In genomic region chr6:125789167-125789566, GRCh38 we compare ENCODE assay signal across 8 cellular contexts. TPM values are rescaled to one million over a fixed set of nuclear protein-coding genes. Genes with fewer than 3 reads are reported as not detected.
A peak's percentile ranks its signal among the peaks of the same experiment; 100 is the strongest.
DNase-seq lines count a peak whose midpoint lies in the region; ATAC-seq and TF ChIP-seq lines count a peak whose summit lies in the region.

No MANE protein-coding gene starts in this region.

- H3K4me1 Mint-ChIP-seq in activated CD4-positive, alpha-beta T cell treated with anti-CD3 and anti-CD28 coated beads, Interleukin-2, amount 10 ng/mL, durations not matched to agents 24 days and 14 days: peaks cover 43% of the 10 kb centered on the region

- ATAC-seq in HG03439 (IDR thresholded peaks at IDR 0.05; ENCODE audit: unreplicated experiment): no peak

- peaks cover 18% of the 10 kb centered on the region for H3K36me3 Mint-ChIP-seq in activated CD4-positive, alpha-beta T cell treated with anti-CD3 and anti-CD28 coated beads, Interleukin-2, amount 10 ng/mL, durations not matched to agents 24 days and 14 days (ENCODE audit: low read depth)

- intact Hi-C loops in activated CD4-positive, alpha-beta T cell treated with anti-CD3 and anti-CD28 coated beads, Interleukin-2, amount 10 ng/mL, durations not matched to agents 24 days and 14 days (cut with micrococcal nuclease): no loop called here
- intact Hi-C loops in tibial artery (cut with DNase I; ENCODE audit: low total_unique reads): no loop called here

- H3K4me3 ChIP-seq in tibial artery: no peak overlapping the region

- H3K27ac ChIP-seq in angular gyrus (ENCODE audit: low read depth, low read length) (peak overlapping the region; percentile 99), tibial artery (peak overlapping the region; percentile 95 to 96)

- H3K4me3 Mint-ChIP-seq in activated CD4-positive, alpha-beta T cell treated with anti-CD3 and anti-CD28 coated beads, Interleukin-2, amount 10 ng/mL, durations not matched to agents 24 days and 14 days: peak overlapping the region; percentile 94

- peak; percentile 65 for DNase-seq in activated CD4-positive, alpha-beta T cell treated with anti-CD3 and anti-CD28 coated beads, Interleukin-2, amount 10 ng/mL, durations not matched to agents 24 days and 14 days
- no peak for DNase-seq in activated CD4-positive, alpha-beta T cell treated with anti-CD3 and anti-CD28 coated beads, Interleukin-2, amount 50 U/mL, for 4 hours
- DNase-seq in medulla oblongata (ENCODE audit: extremely low spot score) (peak; percentile 41), tibial artery (peak; percentile 59 to 79), H4 (ENCODE audit: low spot score) (no peak)
- DNase-seq in stimulated activated CD4-positive, alpha-beta T cell treated with anti-CD3 and anti-CD28 coated beads, Interleukin-2, amount 100 ng/mL, for 48 hours: no peak

- no peaks in the 10 kb centered on the region for H3K27me3 ChIP-seq in tibial artery

- H3K27me3 Mint-ChIP-seq in activated CD4-positive, alpha-beta T cell treated with anti-CD3 and anti-CD28 coated beads, Interleukin-2, amount 10 ng/mL, durations not matched to agents 24 days and 14 days: no peaks in the 10 kb centered on the region

- H3K9me3 Mint-ChIP-seq in activated CD4-positive, alpha-beta T cell treated with anti-CD3 and anti-CD28 coated beads, Interleukin-2, amount 10 ng/mL, durations not matched to agents 24 days and 14 days: no peaks in the 10 kb centered on the region

- no peak for TF ChIP-seq CTCF in tibial artery (IDR thresholded peaks at IDR 0.05)

- peaks cover 0 to 47% (median 23%) of the 10 kb centered on the region in 4 donors for H3K4me1 ChIP-seq in tibial artery

- peak overlapping the region; percentile 99 for H3K27ac Mint-ChIP-seq in activated CD4-positive, alpha-beta T cell treated with anti-CD3 and anti-CD28 coated beads, Interleukin-2, amount 10 ng/mL, durations not matched to agents 24 days and 14 days

- no peaks in the 10 kb centered on the region for H3K9me3 ChIP-seq in tibial artery

- no peaks in the 10 kb centered on the region for H3K36me3 ChIP-seq in tibial artery

RNA-seq across cellular contexts. Expression of gene NCOA7, which starts 1.6 kb away (rescaled TPM):
- 52.5 and 53.7 TPM in 2 replicates for total RNA-seq in activated CD4-positive, alpha-beta T cell treated with anti-CD3 and anti-CD28 coated beads, Interleukin-2, amount 10 ng/mL, durations not matched to agents 24 days and 14 days
- total RNA-seq in H4 (2014; rRNA removed; shearing (Covaris generic)): 26.1 and 33.4 TPM in 2 replicates

RNA-seq across cellular contexts. Expression of gene HEY2, which starts 39.7 kb away (rescaled TPM):
- total RNA-seq in activated CD4-positive, alpha-beta T cell treated with anti-CD3 and anti-CD28 coated beads, Interleukin-2, amount 10 ng/mL, durations not matched to agents 24 days and 14 days: not detected in 2 replicates
- total RNA-seq in H4 (2014; rRNA removed; shearing (Covaris generic)): 0.93 TPM in 1 of 2 replicates, not detected in the other

Comparison
In these comparisons a context has a peak if more than half of its experiments do, and no peak if none do; other contexts are left out.
1. DNase-seq: peak in activated CD4-positive, alpha-beta T cell treated with anti-CD3 and anti-CD28 coated beads, Interleukin-2, amount 10 ng/mL, durations not matched to agents 24 days and 14 days (single experiment), medulla oblongata (single experiment) and tibial artery (2 of 2); none in activated CD4-positive, alpha-beta T cell treated with anti-CD3 and anti-CD28 coated beads, Interleukin-2, amount 50 U/mL, for 4 hours (0 of 2), stimulated activated CD4-positive, alpha-beta T cell treated with anti-CD3 and anti-CD28 coated beads, Interleukin-2, amount 100 ng/mL, for 48 hours (0 of 2) and H4 (single experiment).